8 cellular contexts compared by ENCODE assay signal in the genomic region with DNA sequence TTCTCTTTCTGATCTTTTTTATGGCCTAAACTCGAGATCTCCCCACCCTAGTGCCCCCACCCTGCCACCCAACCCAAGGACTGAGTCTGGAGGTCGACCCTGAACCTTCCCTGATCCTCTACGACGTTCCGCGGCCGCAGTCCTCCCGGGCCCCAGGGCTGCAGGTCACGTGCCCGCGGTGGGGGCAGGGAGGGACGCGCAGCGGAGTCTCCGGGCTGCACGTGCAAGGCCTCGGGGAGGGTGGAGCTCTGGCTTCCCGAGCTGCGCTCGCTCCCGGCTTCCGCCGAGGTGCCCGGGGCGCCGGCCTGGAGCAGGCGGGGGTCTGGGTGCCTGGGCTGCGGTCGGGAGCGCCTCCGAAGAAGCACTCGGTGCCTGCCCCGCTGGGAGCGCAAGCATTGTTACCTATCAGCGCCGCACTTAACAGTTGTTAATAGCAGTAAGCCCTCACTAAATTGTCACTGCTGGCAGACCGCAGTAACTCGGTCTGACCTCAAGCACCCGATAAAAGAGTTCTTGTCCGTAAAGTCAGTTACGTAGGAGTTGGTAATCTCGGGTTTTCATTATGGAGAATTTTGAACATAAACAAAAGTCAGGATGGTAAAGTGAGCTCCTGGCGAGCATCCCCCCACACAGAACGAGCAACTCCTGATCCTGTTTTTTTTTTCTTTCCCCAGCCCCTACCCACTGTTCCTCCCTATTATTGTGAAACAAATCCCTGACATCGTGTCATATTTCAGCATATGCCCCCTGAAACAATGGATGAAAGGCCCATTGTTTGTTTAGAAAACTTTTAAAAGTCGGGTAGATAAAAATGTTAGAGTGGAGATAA.
DNase-seq lines count a peak whose midpoint lies in the region; ATAC-seq and TF ChIP-seq lines count a peak whose summit lies in the region.

No MANE protein-coding gene starts in this region.

- peak overlapping the region; percentile 95 to 98 for H3K27ac ChIP-seq in breast epithelium

- TF ChIP-seq CTCF in WI38 (IDR thresholded peaks at IDR 0.05; ENCODE audit: low read depth, low read length) (no peak), breast epithelium (IDR thresholded peaks at IDR 0.05) (peak in 1 of 3 donors; percentile 9)

- H3K4me3 ChIP-seq in WI38 (ENCODE audit: low read depth, low read length) (peak overlapping the region; percentile 66), breast epithelium (peak overlapping the region; percentile 72 to 77 (median 77)), iPS-18c (ENCODE audit: insufficient read depth, low read depth, low read length) (peak overlapping the region; percentile 53), skeletal muscle cell (ENCODE audit: low read depth, low read length) (peak overlapping the region; percentile 62)

- peak; percentile 76 for TF ChIP-seq POLR2A in breast epithelium (IDR thresholded peaks at IDR 0.05)

- in situ Hi-C loops in G401 (cut with HindIII; ENCODE audit: low sequenced_read_pairs), result no loop called here

- ATAC-seq in HG02798 (IDR thresholded peaks at IDR 0.05; ENCODE audit: poor library complexity, unreplicated experiment), result peak; percentile 56
- ATAC-seq in GM18870 (IDR thresholded peaks at IDR 0.05; ENCODE audit: unreplicated experiment), result no peak

- H3K36me3 ChIP-seq in breast epithelium, result no peaks in the 10 kb centered on the region

- intact Hi-C loops in breast epithelium (cut with DNase I; ENCODE audit: low total_unique reads), result no loop called here

- no peaks in the 10 kb centered on the region for H3K27me3 ChIP-seq in breast epithelium

- H3K9me3 ChIP-seq in breast epithelium (no peaks in the 10 kb centered on the region), iPS-18c (ENCODE audit: control insufficient read depth, insufficient read depth, low read length) (no peaks in the 10 kb centered on the region)

- peaks cover 5 to 6% of the 10 kb centered on the region in 2 donors for H3K4me1 ChIP-seq in breast epithelium

- DNase-seq in G401 (ENCODE audit: low spot score) (peak; percentile 80), NCI-H2107 treated with DMSO at 0.1 percent for 48 hours (lab: John Stamatoyannopoulos, UW; ENCODE audit: unreplicated experiment) (peak; percentile 62), breast epithelium (ENCODE audit: low spot score in 2 of 2) (peak; percentile 85 to 89), skeletal muscle cell (ENCODE audit: low read depth) (no peak)
